ENCODE assay signal across 20 cellular contexts in genomic region chr2:239935789-239936758, GRCh38.
DNase-seq lines count a peak whose midpoint lies in the region; ATAC-seq, FAIRE-seq and TF ChIP-seq lines count a peak whose summit lies in the region.
"Had no signal": no experiment of that assay in that cellular context is flagged by ENCODE, and none has a peak within 500 bp of the region (broad histone marks: within the 10 kb centered on the region; RNA-seq: fewer than 3 reads in every experiment).

No MANE protein-coding gene starts in this region.

- no peaks in the 10 kb centered on the region for H3K9me3 Mint-ChIP-seq in natural killer cell treated with Interleukin-12 subunit alpha and Interleukin-12 subunit beta and Interleukin-15 and Interleukin-18, amount 100 ng/mL, for 72 hours
- H3K9me3 Mint-ChIP-seq in natural killer cell (no peaks in the 10 kb centered on the region), endodermal cell (no peaks in the 10 kb centered on the region)
- H3K9me3 Mint-ChIP-seq: activated naive CD8-positive, alpha-beta T cell treated with anti-CD3 and anti-CD28 coated beads, Interleukin-2, amount 50 U/mL, for 24 hours; mesothelial cell of epicardium had no signal

- no peak for FAIRE-seq in GM12892 (lab: Jason Lieb, UNC)
- FAIRE-seq: GM12891, islet of Langerhans had no signal

- TF ChIP-seq POLR2A in GM12892 (IDR thresholded peaks at IDR 0.05; ENCODE audit: low read depth, low read length), result no peak

- H4K20me1 ChIP-seq in osteoblast (ENCODE audit: insufficient read depth, low read length), result no peaks in the 10 kb centered on the region

- DNase-seq in natural killer cell treated with Interleukin-12 subunit alpha and Interleukin-12 subunit beta and Interleukin-15 and Interleukin-18, amount 100 ng/mL, for 72 hours (ENCODE audit: low spot score), result peak; percentile 41
- DNase-seq in natural killer cell (no peak), endodermal cell (peak; percentile 32), osteoblast (ENCODE audit: insufficient read length, low spot score, missing footprints) (peak; percentile 59), pons (ENCODE audit: low spot score) (no peak), amniotic stem cell (lab: John Stamatoyannopoulos, UW) (no peak), GM12892 (ENCODE audit: insufficient read length) (no peak)
- DNase-seq: activated naive CD8-positive, alpha-beta T cell treated with anti-CD3 and anti-CD28 coated beads, Interleukin-2, amount 50 U/mL, for 24 hours; Calu3; GF-D8; IMR-90; NCI-H2081; NCI-H524; T-helper 2 cell had no signal

- no peak overlapping the region for H2AFZ ChIP-seq in osteoblast (ENCODE audit: low read length)

- H3K9ac ChIP-seq in endodermal cell (ENCODE audit: extremely low read depth, low read length, poor library complexity, severe bottlenecking), result no peak overlapping the region

- H3K4me3 Mint-ChIP-seq in natural killer cell treated with Interleukin-12 subunit alpha and Interleukin-12 subunit beta and Interleukin-15 and Interleukin-18, amount 100 ng/mL, for 72 hours, result no peak overlapping the region
- H3K4me3 Mint-ChIP-seq in natural killer cell (no peak overlapping the region), endodermal cell (no peak overlapping the region)
- H3K4me3 Mint-ChIP-seq: activated naive CD8-positive, alpha-beta T cell treated with anti-CD3 and anti-CD28 coated beads, Interleukin-2, amount 50 U/mL, for 24 hours; mesothelial cell of epicardium had no signal

- H3K27me3 ChIP-seq in endodermal cell (ENCODE audit: control insufficient read depth, insufficient read depth, low read length, poor library complexity, severe bottlenecking) (no peaks in the 10 kb centered on the region), osteoblast (ENCODE audit: insufficient read depth, low read length) (no peaks in the 10 kb centered on the region)
- H3K27me3 ChIP-seq: SJSA1 had no signal

- H3K79me2 ChIP-seq in osteoblast (ENCODE audit: insufficient read depth, low read length), result no peaks in the 10 kb centered on the region

- intact Hi-C loops in natural killer cell (cut with micrococcal nuclease), result loop anchor here (2.0 kb wide), 1 partner anchor 209 kb away; no protein-coding TSS in a partner anchor

- no peaks in the 10 kb centered on the region for H3K36me3 Mint-ChIP-seq in natural killer cell treated with Interleukin-12 subunit alpha and Interleukin-12 subunit beta and Interleukin-15 and Interleukin-18, amount 100 ng/mL, for 72 hours
- H3K36me3 Mint-ChIP-seq in natural killer cell (no peaks in the 10 kb centered on the region), endodermal cell (ENCODE audit: low read depth) (no peaks in the 10 kb centered on the region)
- H3K36me3 Mint-ChIP-seq: mesothelial cell of epicardium had no signal

- H3K9me3 ChIP-seq in endodermal cell (ENCODE audit: control insufficient read depth, low read length) (no peaks in the 10 kb centered on the region), osteoblast (ENCODE audit: low read depth, low read length) (no peaks in the 10 kb centered on the region)

- no peaks in the 10 kb centered on the region for H3K4me1 ChIP-seq in endodermal cell (ENCODE audit: control insufficient read depth, insufficient read depth, low read length)
- H3K4me1 ChIP-seq in osteoblast (ENCODE audit: insufficient read depth, low read length), result no peaks in the 10 kb centered on the region
- H3K4me1 ChIP-seq: SJSA1 had no signal

- H3K4me1 Mint-ChIP-seq in natural killer cell treated with Interleukin-12 subunit alpha and Interleukin-12 subunit beta and Interleukin-15 and Interleukin-18, amount 100 ng/mL, for 72 hours (ENCODE audit: low read depth in 2 of 2), result peaks cover 7% of the 10 kb centered on the region in 2 donors
- H3K4me1 Mint-ChIP-seq in natural killer cell, result peaks cover 5 to 9% of the 10 kb centered on the region in 2 donors
- peaks cover 2% of the 10 kb centered on the region for H3K4me1 Mint-ChIP-seq in endodermal cell
- H3K4me1 Mint-ChIP-seq: activated naive CD8-positive, alpha-beta T cell treated with anti-CD3 and anti-CD28 coated beads, Interleukin-2, amount 50 U/mL, for 24 hours; mesothelial cell of epicardium had no signal

- TF ChIP-seq CTCF in natural killer cell (IDR thresholded peaks at IDR 0.05) (no peak), endodermal cell (conservative IDR thresholded peaks at IDR 0.05) (no peak), osteoblast (IDR thresholded peaks at IDR 0.05; ENCODE audit: extremely low read depth, low read depth, low read length) (no peak)

- H3K27ac ChIP-seq in endodermal cell (ENCODE audit: low read depth, low read length) (no peak overlapping the region), osteoblast (ENCODE audit: low read depth, low read length) (no peak overlapping the region)
- H3K27ac ChIP-seq: SJSA1 had no signal

- no peak overlapping the region for H3K4me3 ChIP-seq in endodermal cell (ENCODE audit: low read length)
- H3K4me3 ChIP-seq in osteoblast (ENCODE audit: insufficient read depth, low read length), result no peak overlapping the region
- H3K4me3 ChIP-seq: SJSA1 had no signal

- H3K36me3 ChIP-seq in endodermal cell (ENCODE audit: control insufficient read depth, insufficient read depth, low read length), result no peaks in the 10 kb centered on the region
- no peaks in the 10 kb centered on the region for H3K36me3 ChIP-seq in osteoblast (ENCODE audit: insufficient read depth, low read length)
- H3K36me3 ChIP-seq: SJSA1 had no signal

- no peak overlapping the region for H3K27ac Mint-ChIP-seq in natural killer cell treated with Interleukin-12 subunit alpha and Interleukin-12 subunit beta and Interleukin-15 and Interleukin-18, amount 100 ng/mL, for 72 hours
- H3K27ac Mint-ChIP-seq in natural killer cell, result no peak overlapping the region
- H3K27ac Mint-ChIP-seq in endodermal cell, result no peak overlapping the region
- H3K27ac Mint-ChIP-seq: activated naive CD8-positive, alpha-beta T cell treated with anti-CD3 and anti-CD28 coated beads, Interleukin-2, amount 50 U/mL, for 24 hours; mesothelial cell of epicardium had no signal

- H3K4me2 ChIP-seq in osteoblast (ENCODE audit: insufficient read depth, low read length), result no peak overlapping the region

- H3K27me3 Mint-ChIP-seq in natural killer cell treated with Interleukin-12 subunit alpha and Interleukin-12 subunit beta and Interleukin-15 and Interleukin-18, amount 100 ng/mL, for 72 hours, result peaks cover 0 to 5% of the 10 kb centered on the region in 2 donors
- H3K27me3 Mint-ChIP-seq in natural killer cell (ENCODE audit: low read depth in 2 of 2) (peaks cover 4 to 7% of the 10 kb centered on the region in 2 donors), endodermal cell (ENCODE audit: insufficient read depth) (peaks cover 8% of the 10 kb centered on the region)

- WGBS in endodermal cell (ENCODE audit: insufficient coverage in 1 of 2, insufficient read length in 1 of 2), 2 experiments, result 89% methylated on average over 13 to 20 of the region's 20 CpGs

- ATAC-seq in natural killer cell treated with Interleukin-12 subunit alpha and Interleukin-12 subunit beta and Interleukin-15 and Interleukin-18, amount 100 ng/mL, for 72 hours, result no peak
- no peak for ATAC-seq in natural killer cell
- ATAC-seq: activated CD4-positive, CD25-positive, alpha-beta regulatory T cell treated with anti-CD3 and anti-CD28 coated beads, Interleukin-2, amount 50 U/mL, for 24 hours; activated naive CD8-positive, alpha-beta T cell treated with anti-CD3 and anti-CD28 coated beads, Interleukin-2, amount 50 U/mL, for 24 hours; right cardiac atrium had no signal

Comparison
In these comparisons a context has a peak if more than half of its experiments do, and no peak if none do; other contexts are left out.
1. DNase-seq: peak in natural killer cell treated with Interleukin-12 subunit alpha and Interleukin-12 subunit beta and Interleukin-15 and Interleukin-18, amount 100 ng/mL, for 72 hours (single experiment), endodermal cell (single experiment) and osteoblast (single experiment); none in natural killer cell (single experiment), pons (single experiment), amniotic stem cell (single experiment) and GM12892 (single experiment).